In the genomic region with DNA sequence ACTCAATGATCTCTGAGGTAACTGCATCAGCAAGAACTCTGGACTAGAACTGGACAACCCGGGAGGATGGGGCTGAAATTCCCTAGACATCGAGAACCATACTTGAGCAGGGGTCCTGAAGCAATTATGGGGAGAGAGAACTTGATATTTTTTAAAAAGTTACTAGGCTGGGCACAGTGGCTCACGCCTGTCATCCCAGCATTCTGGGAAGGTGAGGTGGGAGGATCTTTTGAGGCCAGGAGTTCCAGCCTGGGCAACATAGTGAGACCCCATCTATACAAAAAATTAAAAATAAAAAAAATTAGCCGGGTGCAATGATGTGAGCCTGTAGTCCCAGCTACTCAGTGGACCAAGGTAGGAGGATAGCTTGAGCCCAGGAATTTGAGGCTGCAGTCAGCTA, we compare ENCODE assay signal across 11 cellular contexts. TPM values are rescaled to one million over a fixed set of nuclear protein-coding genes. Genes with fewer than 3 reads are reported as not detected.
A peak's percentile ranks its signal among the peaks of the same experiment; 100 is the strongest.
DNase-seq lines count a peak whose midpoint lies in the region; ATAC-seq and TF ChIP-seq lines count a peak whose summit lies in the region.
"Had no signal": no experiment of that assay in that cellular context is flagged by ENCODE, and none has a peak within 500 bp of the region (broad histone marks: within the 10 kb centered on the region; RNA-seq: fewer than 3 reads in every experiment).

No MANE protein-coding gene starts in this region.

- peaks cover 14% of the 10 kb centered on the region for H3K36me3 Mint-ChIP-seq in CD4-positive, CD25-positive, alpha-beta regulatory T cell
- H3K36me3 Mint-ChIP-seq in nephron (ENCODE audit: low read depth), result peaks cover 13% of the 10 kb centered on the region

- peaks cover 6 to 78% (median 53%) of the 10 kb centered on the region in 4 donors for H3K4me1 Mint-ChIP-seq in CD4-positive, CD25-positive, alpha-beta regulatory T cell
- H3K4me1 Mint-ChIP-seq in nephron, result peaks cover 41% of the 10 kb centered on the region

- peak overlapping the region; percentile 70 to 99; a peak in 2 of 4 replicates for H4K8ac ChIP-seq in IMR-90 (ENCODE audit: low read depth in 2 of 2, low read length in 2 of 2)

- no peaks in the 10 kb centered on the region for H3K9me3 ChIP-seq in CD4-positive, CD25-positive, alpha-beta regulatory T cell (ENCODE audit: control insufficient read depth in 2 of 2, low read length in 2 of 2)
- no peaks in the 10 kb centered on the region for H3K9me3 ChIP-seq in IMR-90 (ENCODE audit: control insufficient read depth, insufficient read depth, low read length)
- no peaks in the 10 kb centered on the region for H3K9me3 ChIP-seq in adrenal gland (replicated peaks in 1 of 3)
- H3K9me3 ChIP-seq: esophagus muscularis mucosa had no signal

- dilution Hi-C loops in IMR-90 (cut with HindIII; ENCODE audit: low sequenced_read_pairs, unreplicated experiment), result no loop called here

- no peak overlapping the region for H3K4me3 ChIP-seq in CD4-positive, CD25-positive, alpha-beta regulatory T cell (ENCODE audit: low read depth, low read length)
- H3K4me3 ChIP-seq in IMR-90 (ENCODE audit: insufficient read depth, low read depth, low read length), result no peak overlapping the region
- no peak overlapping the region for H3K4me3 ChIP-seq in adrenal gland
- H3K4me3 ChIP-seq: esophagus muscularis mucosa had no signal

- peak overlapping the region in 3 of 4 donors; percentile 61 to 84 (median 72) for H3K4me3 Mint-ChIP-seq in CD4-positive, CD25-positive, alpha-beta regulatory T cell
- H3K4me3 Mint-ChIP-seq in nephron, result peak overlapping the region in 1 of 3 experiments; percentile 27
- H3K4me3 Mint-ChIP-seq: memory B cell had no signal

- H2AK9ac ChIP-seq in IMR-90 (replicated peaks; ENCODE audit: low read depth, low read length, poor library complexity), result peak overlapping the region; percentile 44

- H4K5ac ChIP-seq in IMR-90 (ENCODE audit: low read depth, low read length), result no peak overlapping the region

- BruUV-seq in IMR-90 (replicated peaks; lab: Mats Ljungman, UMichigan), result no TSS peak

- peaks cover 14% of the 10 kb centered on the region for H3K36me3 ChIP-seq in CD4-positive, CD25-positive, alpha-beta regulatory T cell (ENCODE audit: control insufficient read depth, insufficient read depth, low read length)
- H3K36me3 ChIP-seq in IMR-90 (ENCODE audit: control insufficient read depth, insufficient read depth, low read length) (peaks cover 13% of the 10 kb centered on the region), adrenal gland (replicated peaks in 1 of 2) (peaks cover 0 to 14% of the 10 kb centered on the region in 2 donors)

- peak overlapping the region; percentile 74 for H2BK5ac ChIP-seq in IMR-90 (ENCODE audit: low read depth, low read length, poor library complexity, severe bottlenecking)

- peaks cover 12% of the 10 kb centered on the region for H3K27me3 Mint-ChIP-seq in CD4-positive, CD25-positive, alpha-beta regulatory T cell
- H3K27me3 Mint-ChIP-seq in nephron (ENCODE audit: low read depth), result no peaks in the 10 kb centered on the region
- H3K27me3 Mint-ChIP-seq: memory B cell had no signal

- peak overlapping the region; percentile 24; the same call in 1 of the 2 replicates for H3K23ac ChIP-seq in IMR-90 (ENCODE audit: low read depth, low read length)

- peak overlapping the region; percentile 19; the same call in 1 of the 2 replicates for H3K4ac ChIP-seq in IMR-90 (ENCODE audit: low read depth, low read length)

- no CpG with 5 or more reads among the region's 4 CpGs for WGBS in IMR-90 (ENCODE audit: extremely low coverage in 2 of 2, insufficient read length in 1 of 2), 2 experiments
- WGBS in adrenal gland, 4 donors, result 93 to 99% (median 94%) methylated on average over 4 of the region's 4 CpGs

- POLR2A ChIA-PET in IMR-90 (lab: Charles Lee; ENCODE audit: unreplicated experiment), result no interaction called here

- H2AFZ ChIP-seq in IMR-90 (replicated peaks; ENCODE audit: low read length, poor library complexity), result no peak overlapping the region

- H2BK20ac ChIP-seq in IMR-90 (ENCODE audit: low read depth, low read length), result peak overlapping the region; percentile 29; the same call in 1 of the 2 replicates

- peak overlapping the region; percentile 43 for H2AK5ac ChIP-seq in IMR-90 (ENCODE audit: low read depth, low read length)

- H3K4me2 ChIP-seq in IMR-90 (ENCODE audit: low read depth, low read length), result no peak overlapping the region

- in situ Hi-C loops in IMR-90 (cut with MboI; ENCODE audit: low sequenced_read_pairs), result no loop called here

- peaks cover 7 to 26% of the 10 kb centered on the region in 2 experiments; a peak in 3 of 4 replicates for H3K79me1 ChIP-seq in IMR-90 (ENCODE audit: low read depth in 1 of 2, low read length in 2 of 2)

- DNase-seq in CD4-positive, CD25-positive, alpha-beta regulatory T cell, result no peak
- DNase-seq in IMR-90, result no peak
- DNase-seq in adrenal gland, result no peak
- no peak for DNase-seq in DMS 273 (lab: John Stamatoyannopoulos, UW; ENCODE audit: unreplicated experiment)

- no peak overlapping the region for H3K14ac ChIP-seq in IMR-90 (replicated peaks; ENCODE audit: low read depth, low read length)

- intact Hi-C loops in IMR-90 (cut with micrococcal nuclease), result no loop called here
- intact Hi-C loops in adrenal gland (cut with DNase I), result no loop called here

- peaks cover 78% of the 10 kb centered on the region for H3K4me1 ChIP-seq in CD4-positive, CD25-positive, alpha-beta regulatory T cell (ENCODE audit: control insufficient read depth, insufficient read depth, low read length, poor library complexity, severe bottlenecking)
- H3K4me1 ChIP-seq in IMR-90 (ENCODE audit: control insufficient read depth, insufficient read depth, low read length), result peaks cover 17% of the 10 kb centered on the region
- H3K4me1 ChIP-seq in adrenal gland (replicated peaks in 1 of 2), result peaks cover 26 to 27% of the 10 kb centered on the region in 2 donors

- no peak overlapping the region for H2BK15ac ChIP-seq in IMR-90 (ENCODE audit: low read depth, low read length)

- H3K27me3 ChIP-seq in CD4-positive, CD25-positive, alpha-beta regulatory T cell (ENCODE audit: control insufficient read depth, insufficient read depth, low read length), result no peaks in the 10 kb centered on the region
- H3K27me3 ChIP-seq in IMR-90 (ENCODE audit: control insufficient read depth, insufficient read depth, low read length), result no peaks in the 10 kb centered on the region
- H3K27me3 ChIP-seq in adrenal gland, result no peaks in the 10 kb centered on the region

- no peak for TF ChIP-seq RAD21 in IMR-90 (IDR thresholded peaks at IDR 0.05; ENCODE audit: low read length)

- CTCF ChIA-PET in IMR-90 (lab: Yijun Ruan, JAX), result no interaction called here

- peaks cover 9% of the 10 kb centered on the region for H3K9me1 ChIP-seq in IMR-90 (ENCODE audit: insufficient read depth, low read length)

- no peak overlapping the region; the same call in 1 of the 2 replicates for H4K91ac ChIP-seq in IMR-90 (ENCODE audit: insufficient read depth, low read depth, low read length)

- H3K27ac Mint-ChIP-seq in CD4-positive, CD25-positive, alpha-beta regulatory T cell, result peak overlapping the region; percentile 85 to 100 (median 99)
- peak overlapping the region in 2 of 3 experiments; percentile 79 to 93 for H3K27ac Mint-ChIP-seq in nephron
- H3K27ac Mint-ChIP-seq: memory B cell had no signal

- TF ChIP-seq POLR2A in IMR-90 (IDR thresholded peaks at IDR 0.05; ENCODE audit: low read depth, low read length), result no peak
- TF ChIP-seq POLR2A in adrenal gland (IDR thresholded peaks at IDR 0.05), result no peak

- no peak overlapping the region for H3K9ac ChIP-seq in IMR-90 (ENCODE audit: low read depth, low read length)

- H3K9me3 Mint-ChIP-seq in CD4-positive, CD25-positive, alpha-beta regulatory T cell, result peaks cover 0 to 4% (median 0%) of the 10 kb centered on the region in 7 donors
- no peaks in the 10 kb centered on the region for H3K9me3 Mint-ChIP-seq in nephron
- H3K9me3 Mint-ChIP-seq: memory B cell had no signal

- H2BK120ac ChIP-seq in IMR-90 (ENCODE audit: low read depth, low read length), result no peak overlapping the region

- H4K20me1 ChIP-seq in IMR-90 (ENCODE audit: insufficient read depth, low read length), result peaks cover 23% of the 10 kb centered on the region

- TF ChIP-seq CTCF in IMR-90 (conservative IDR thresholded peaks at IDR 0.05; ENCODE audit: low read depth, low read length) (no peak), adrenal gland (IDR thresholded peaks at IDR 0.05) (no peak), nephron (IDR thresholded peaks at IDR 0.05; ENCODE audit: unreplicated experiment in 3 of 3) (no peak)

- ATAC-seq in CD4-positive, CD25-positive, alpha-beta regulatory T cell (ENCODE audit: low read depth in 2 of 2), result no peak
- ATAC-seq in IMR-90 (ENCODE audit: low read depth) (no peak), HG03457 (IDR thresholded peaks at IDR 0.05; ENCODE audit: unreplicated experiment) (no peak), HG03565 (IDR thresholded peaks at IDR 0.05; ENCODE audit: unreplicated experiment) (no peak), HG03571 (IDR thresholded peaks at IDR 0.05; ENCODE audit: unreplicated experiment) (no peak)

- H3K56ac ChIP-seq in IMR-90 (ENCODE audit: extremely low read depth, insufficient read depth, low read length), result no peak overlapping the region

- peak overlapping the region; percentile 94 for H3K27ac ChIP-seq in CD4-positive, CD25-positive, alpha-beta regulatory T cell (ENCODE audit: insufficient read depth, low read length, poor library complexity, severe bottlenecking)
- no peak overlapping the region for H3K27ac ChIP-seq in IMR-90 (ENCODE audit: insufficient read depth, low read length)
- peak overlapping the region in 4 of 5 donors; percentile 21 to 100 (median 88) for H3K27ac ChIP-seq in adrenal gland

- no peak overlapping the region; the same call in 1 of the 2 replicates for H3K18ac ChIP-seq in IMR-90 (ENCODE audit: low read depth, low read length)

RNA-seq across cellular contexts. Expression of a gene that starts 2.3 kb away (rescaled TPM):
- total RNA-seq in CD4-positive, CD25-positive, alpha-beta regulatory T cell, result 754 TPM
- polyA plus RNA-seq in CD4-positive, CD25-positive, alpha-beta regulatory T cell, result 100 to 1,000 TPM; 302 to 349 (median 332) TPM
- total RNA-seq in IMR-90 (2012; rRNA removed), result 82.5 and 88.2 TPM in 2 replicates
- 91.1 and 95.4 TPM in 2 replicates for polyA plus RNA-seq in IMR-90 (2012; rRNA removed)
- 73.4 and 172 TPM in 2 replicates for polyA plus RNA-seq in IMR-90 (2012; cell fraction: cytosol; rRNA removed)
- 38.3 and 63.8 TPM in 2 replicates for polyA plus RNA-seq in IMR-90 (2012; cell fraction: nucleus; rRNA removed; ENCODE audit: low replicate concordance)
- 100 to 1,000 TPM in 6 of 8 donors, 10 to 100 TPM in 2; 86.9 to 208 (median 123) TPM for total RNA-seq in adrenal gland
- polyA plus RNA-seq in adrenal gland, result 100 to 1,000 TPM in 1 of 3 donors, 10 to 100 TPM in 2; 42.5 to 192 (median 45.5) TPM

RNA-seq across cellular contexts. Expression of a gene that starts 8.9 kb away (rescaled TPM):
- total RNA-seq in CD4-positive, CD25-positive, alpha-beta regulatory T cell, result 159 TPM
- 100 to 1,000 TPM; 304 to 351 (median 335) TPM for polyA plus RNA-seq in CD4-positive, CD25-positive, alpha-beta regulatory T cell
- total RNA-seq in IMR-90 (2012; rRNA removed) (35.8 and 46.2 TPM in 2 replicates), adrenal gland (100 to 1,000 TPM; 142 to 282 (median 212) TPM)
- polyA plus RNA-seq in IMR-90 (2012; rRNA removed) (81.2 and 102 TPM in 2 replicates), adrenal gland (100 to 1,000 TPM; 212 to 610 (median 550) TPM)
- polyA plus RNA-seq in IMR-90 (2012; cell fraction: cytosol; rRNA removed), result 74.3 and 124 TPM in 2 replicates
- polyA plus RNA-seq in IMR-90 (2012; cell fraction: nucleus; rRNA removed; ENCODE audit: low replicate concordance), result 111 and 215 TPM in 2 replicates

RNA-seq across cellular contexts. Expression of a gene that starts 24.6 kb away (rescaled TPM):
- 37.5 TPM for total RNA-seq in CD4-positive, CD25-positive, alpha-beta regulatory T cell
- 10 to 100 TPM; 44.0 to 62.0 (median 55.7) TPM for polyA plus RNA-seq in CD4-positive, CD25-positive, alpha-beta regulatory T cell
- 74.2 and 77.5 TPM in 2 replicates for total RNA-seq in IMR-90 (2012; rRNA removed)
- 133 and 153 TPM in 2 replicates for polyA plus RNA-seq in IMR-90 (2012; rRNA removed)
- 151 and 196 TPM in 2 replicates for polyA plus RNA-seq in IMR-90 (2012; cell fraction: cytosol; rRNA removed)
- 93.4 and 205 TPM in 2 replicates for polyA plus RNA-seq in IMR-90 (2012; cell fraction: nucleus; rRNA removed; ENCODE audit: low replicate concordance)
- total RNA-seq in adrenal gland, result 10 to 100 TPM; 52.2 to 69.9 (median 61.2) TPM
- 10 to 100 TPM; 26.6 to 85.7 (median 74.3) TPM for polyA plus RNA-seq in adrenal gland

RNA-seq across cellular contexts. Expression of a gene that starts 45.4 kb away (rescaled TPM):
- not detected for total RNA-seq in CD4-positive, CD25-positive, alpha-beta regulatory T cell
- not detected for polyA plus RNA-seq in CD4-positive, CD25-positive, alpha-beta regulatory T cell
- 0.28 and 0.54 TPM in 2 replicates for total RNA-seq in IMR-90 (2012; rRNA removed)
- polyA plus RNA-seq in IMR-90 (2012; rRNA removed), result 0.60 and 1.6 TPM in 2 replicates
- 0.90 and 2.7 TPM in 2 replicates for polyA plus RNA-seq in IMR-90 (2012; cell fraction: cytosol; rRNA removed)
- polyA plus RNA-seq in IMR-90 (2012; cell fraction: nucleus; rRNA removed; ENCODE audit: low replicate concordance), result 0.52 and 2.4 TPM in 2 replicates
- 1 to 10 TPM; 2.0 to 9.8 (median 4.0) TPM for total RNA-seq in adrenal gland
- 1 to 10 TPM in 2 of 3 donors, not detected in 1; 1.9 to 4.8 TPM for polyA plus RNA-seq in adrenal gland
- total RNA-seq: cardiac septum had no signal

RNA-seq across cellular contexts. Expression of a gene that starts 51.3 kb away (rescaled TPM):
- 51.4 TPM for total RNA-seq in CD4-positive, CD25-positive, alpha-beta regulatory T cell
- polyA plus RNA-seq in CD4-positive, CD25-positive, alpha-beta regulatory T cell, result 100 to 1,000 TPM; 196 to 238 (median 218) TPM
- 337 and 436 TPM in 2 replicates for total RNA-seq in IMR-90 (2012; rRNA removed)
- 523 and 591 TPM in 2 replicates for polyA plus RNA-seq in IMR-90 (2012; rRNA removed)
- polyA plus RNA-seq in IMR-90 (2012; cell fraction: cytosol; rRNA removed), result 616 and 949 TPM in 2 replicates
- 86.4 and 295 TPM in 2 replicates for polyA plus RNA-seq in IMR-90 (2012; cell fraction: nucleus; rRNA removed; ENCODE audit: low replicate concordance)
- total RNA-seq in adrenal gland, result 100 to 1,000 TPM; 170 to 658 (median 300) TPM
- polyA plus RNA-seq in adrenal gland, result 100 to 1,000 TPM in 2 of 3 donors, 10 to 100 TPM in 1; 19.1 to 848 (median 637) TPM
